ENCODE assay signal across 10 cellular contexts in genomic region chr14:81625343-81625742, GRCh38.
DNase-seq lines count a peak whose midpoint lies in the region; ATAC-seq and TF ChIP-seq lines count a peak whose summit lies in the region.
"Had no signal": no experiment of that assay in that cellular context is flagged by ENCODE, and none has a peak within 500 bp of the region (broad histone marks: within the 10 kb centered on the region; RNA-seq: fewer than 3 reads in every experiment).

No MANE protein-coding gene starts in this region.

- TF ChIP-seq RAD21 in SK-N-SH (IDR thresholded peaks at IDR 0.05; ENCODE audit: low read length), result peak; percentile 61

- H3K4me3 ChIP-seq in SK-N-SH (ENCODE audit: low read depth in 2 of 2, low read length in 1 of 2) (no peak overlapping the region), adipocyte (ENCODE audit: low read length) (no peak overlapping the region)
- H3K4me3 ChIP-seq: SJSA1, upper lobe of left lung had no signal

- CTCF ChIA-PET in SK-N-SH (lab: Yijun Ruan, JAX), result interaction anchor here (0.7 to 1.5 kb wide), 11 partner anchors 13 to 1447 kb away, joined by 3 to 7 read pairs (median 3); no protein-coding TSS in a partner anchor

- H3K27ac ChIP-seq in SK-N-SH (ENCODE audit: low read depth in 2 of 2, low read length in 1 of 2), result no peak overlapping the region
- H3K27ac ChIP-seq: SJSA1, upper lobe of left lung had no signal

- no peaks in the 10 kb centered on the region for H4K20me1 ChIP-seq in SK-N-SH (ENCODE audit: insufficient read depth)

- H3K9me2 ChIP-seq in SK-N-SH, result no peaks in the 10 kb centered on the region

- no peaks in the 10 kb centered on the region for H3K9me3 Mint-ChIP-seq in T-helper 2 cell treated with Interferon-gamma antibody and Interleukin-4, amounts not matched to agents 5 μg/mL and 100 μg/mL, for 36 hours

- H3K9me3 ChIP-seq in SK-N-SH (no peaks in the 10 kb centered on the region), adipocyte (ENCODE audit: control insufficient read depth, low read length) (no peaks in the 10 kb centered on the region)
- H3K9me3 ChIP-seq: SJSA1, upper lobe of left lung had no signal

- H3K4me1 ChIP-seq in SK-N-SH (ENCODE audit: control insufficient read depth in 1 of 2, insufficient read depth in 2 of 2, low read depth in 1 of 2, low read length in 1 of 2) (no peaks in the 10 kb centered on the region), adipocyte (ENCODE audit: control insufficient read depth, insufficient read depth, low read length) (no peaks in the 10 kb centered on the region)
- H3K4me1 ChIP-seq: SJSA1, upper lobe of left lung had no signal

- 0% methylated on average over 1 of the region's 1 CpG for WGBS in SK-N-SH (ENCODE audit: low lambda C conversion rate)

- no peaks in the 10 kb centered on the region for H3K27me3 ChIP-seq in SK-N-SH (ENCODE audit: insufficient read depth)
- H3K27me3 ChIP-seq in adipocyte (replicated peaks; ENCODE audit: control insufficient read depth, insufficient read depth, low read length), result peaks cover 3% of the 10 kb centered on the region
- H3K27me3 ChIP-seq: SJSA1, upper lobe of left lung had no signal

- no peak overlapping the region for H3K9ac ChIP-seq in SK-N-SH
- no peak overlapping the region for H3K9ac ChIP-seq in adipocyte (ENCODE audit: low read length)

- H3K36me3 Mint-ChIP-seq in T-helper 2 cell treated with Interferon-gamma antibody and Interleukin-4, amounts not matched to agents 5 μg/mL and 100 μg/mL, for 36 hours (ENCODE audit: low read depth), result no peaks in the 10 kb centered on the region

- no peak overlapping the region for H3K4me2 ChIP-seq in SK-N-SH

- no peaks in the 10 kb centered on the region for H3K27me3 Mint-ChIP-seq in T-helper 2 cell treated with Interferon-gamma antibody and Interleukin-4, amounts not matched to agents 5 μg/mL and 100 μg/mL, for 36 hours (ENCODE audit: low read depth)

- peak; percentile 17 for DNase-seq in SK-N-SH
- peak; percentile 10 for DNase-seq in NCI-H2081 treated with DMSO at 0.1 percent for 48 hours (lab: John Stamatoyannopoulos, UW)
- peak; percentile 54 for DNase-seq in adipocyte (ENCODE audit: low read depth)
- DNase-seq in lung microvascular endothelial cell (ENCODE audit: low read depth in 2 of 2), result peak; percentile 2 to 18
- DNase-seq in activated naive CD4-positive, alpha-beta T cell (lab: John Stamatoyannopoulos, UW), result no peak
- DNase-seq in T-helper 2 cell treated with Interferon-gamma antibody and Interleukin-4, amounts not matched to agents 5 μg/mL and 100 μg/mL, for 36 hours (ENCODE audit: low spot score), result no peak
- DNase-seq in activated effector memory CD4-positive, alpha-beta T cell treated with Interleukin-2 at 50 U/mL for 16 hours, result no peak
- DNase-seq: upper lobe of left lung had no signal

- no peak for ATAC-seq in SK-N-SH treated with all-trans-retinoic acid at 6 μM for 48 hours

- no peak overlapping the region for H2AFZ ChIP-seq in SK-N-SH (ENCODE audit: low read depth)

- no peak overlapping the region for H3K27ac Mint-ChIP-seq in T-helper 2 cell treated with Interferon-gamma antibody and Interleukin-4, amounts not matched to agents 5 μg/mL and 100 μg/mL, for 36 hours

- no peaks in the 10 kb centered on the region for H3K4me1 Mint-ChIP-seq in T-helper 2 cell treated with Interferon-gamma antibody and Interleukin-4, amounts not matched to agents 5 μg/mL and 100 μg/mL, for 36 hours (ENCODE audit: low read depth)

- H3K36me3 ChIP-seq in SK-N-SH (replicated peaks in 1 of 2; ENCODE audit: control insufficient read depth in 1 of 2, insufficient read depth in 2 of 2, low read length in 1 of 2) (no peaks in the 10 kb centered on the region), adipocyte (ENCODE audit: control insufficient read depth, insufficient read depth, low read length, severe bottlenecking) (no peaks in the 10 kb centered on the region)
- H3K36me3 ChIP-seq: SJSA1, upper lobe of left lung had no signal

- TF ChIP-seq CTCF in SK-N-SH (IDR thresholded peaks at IDR 0.05), result peak; percentile 45

- no peak overlapping the region for H3K4me3 Mint-ChIP-seq in T-helper 2 cell treated with Interferon-gamma antibody and Interleukin-4, amounts not matched to agents 5 μg/mL and 100 μg/mL, for 36 hours

- no peak for TF ChIP-seq EP300 in SK-N-SH (IDR thresholded peaks at IDR 0.05; ENCODE audit: borderline replicate concordance in 1 of 2, low read depth in 1 of 2, low read length in 1 of 2)

- H3F3A ChIP-seq in SK-N-SH (replicated peaks; ENCODE audit: insufficient read depth), result no peaks in the 10 kb centered on the region

- POLR2A ChIA-PET in SK-N-SH (lab: Yijun Ruan, JAX), result no interaction called here

- no peaks in the 10 kb centered on the region for H3K79me2 ChIP-seq in SK-N-SH (ENCODE audit: insufficient read depth)

TF ChIP-seq in SK-N-SH, 30 proteins besides CTCF, POLR2A, EP300 and RAD21:
- no peak for TF ChIP-seq IRF3 (IDR thresholded peaks at IDR 0.05; ENCODE audit: low read depth, low read length)
- 0 out of 2 replicates have a peak, but pooled peaks have one; percentile 5 for TF ChIP-seq SMC3 (IDR thresholded peaks at IDR 0.05; ENCODE audit: low read depth, low read length)

TF ChIP-seq in SK-N-SH treated with all-trans-retinoic acid at 6 μM for 48 hours, 23 proteins besides CTCF, POLR2A, EP300 and RAD21:
- TF ChIP-seq TOX (CRISPR knock-in tag; IDR thresholded peaks at IDR 0.05; ENCODE audit: borderline replicate concordance) (no peak), ISL1 (CRISPR knock-in tag; IDR thresholded peaks at IDR 0.05) (no peak), POU6F1 (CRISPR knock-in tag; IDR thresholded peaks at IDR 0.05; ENCODE audit: borderline replicate concordance, low read depth) (no peak), ZFP30 (CRISPR knock-in tag; IDR thresholded peaks at IDR 0.05) (no peak), CSDC2 (CRISPR knock-in tag; IDR thresholded peaks at IDR 0.05) (no peak), TCF4 (CRISPR knock-in tag; IDR thresholded peaks at IDR 0.05; ENCODE audit: borderline replicate concordance) (no peak)
TF ChIP-seq in SK-N-SH treated with all-trans-retinoic acid at 6 μM for 48 hours: peak in this region for 0.

Comparison
In these comparisons a context has a peak if more than half of its experiments do, and no peak if none do; other contexts are left out.
1. DNase-seq: peak in SK-N-SH (single experiment), NCI-H2081 treated with DMSO at 0.1 percent for 48 hours (single experiment), adipocyte (single experiment) and lung microvascular endothelial cell (2 of 2); none in activated naive CD4-positive, alpha-beta T cell (0 of 4), T-helper 2 cell treated with Interferon-gamma antibody and Interleukin-4, amounts not matched to agents 5 μg/mL and 100 μg/mL, for 36 hours (single experiment) and activated effector memory CD4-positive, alpha-beta T cell treated with Interleukin-2 at 50 U/mL for 16 hours (single experiment).